8 cellular contexts compared by ENCODE assay signal in the genomic region with DNA sequence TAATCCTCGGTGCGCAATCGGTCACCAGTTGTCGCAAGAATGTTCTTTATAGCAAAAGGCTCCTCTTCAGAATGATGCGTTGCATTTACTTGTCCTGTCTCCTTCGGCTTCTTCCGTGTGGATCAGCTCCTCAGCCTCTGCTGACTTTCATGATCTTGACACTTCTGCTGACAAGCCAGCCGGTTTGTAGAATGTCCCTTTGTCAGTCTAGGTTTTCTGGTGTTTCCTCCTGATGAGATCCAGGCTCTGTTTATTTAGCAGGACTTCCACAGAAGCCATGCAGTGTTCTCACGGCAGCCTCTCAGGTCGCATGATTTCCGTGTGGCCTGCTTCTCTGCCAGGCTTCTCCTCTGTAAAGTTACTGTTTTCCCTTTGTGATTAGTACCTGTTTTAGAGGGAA.
DNase-seq lines count a peak whose midpoint lies in the region; ATAC-seq and TF ChIP-seq lines count a peak whose summit lies in the region.

No MANE protein-coding gene starts in this region.

- TF ChIP-seq EP300 in esophagus muscularis mucosa (IDR thresholded peaks at IDR 0.05): no peak

- 49% methylated on average over 11 of the region's 11 CpGs for WGBS in esophagus muscularis mucosa

- CTCF ChIA-PET in Panc1 (lab: Charles Lee): interaction anchor here (0.9 kb wide), 1 partner anchor 112 kb away, joined by 4 read pairs; no protein-coding TSS in a partner anchor

- H3K27me3 ChIP-seq in Panc1 (ENCODE audit: control insufficient read depth, insufficient read depth, low read length): no peaks in the 10 kb centered on the region
- H3K27me3 ChIP-seq in esophagus muscularis mucosa: no peaks in the 10 kb centered on the region

- no peak for TF ChIP-seq CTCF in Panc1 (IDR thresholded peaks at IDR 0.05)
- no peak for TF ChIP-seq CTCF in esophagus muscularis mucosa (IDR thresholded peaks at IDR 0.05)
- no peak for TF ChIP-seq CTCF in retinal pigment epithelial cell (conservative IDR thresholded peaks at IDR 0.05; ENCODE audit: low read depth, low read length)
- no peak for TF ChIP-seq CTCF in GM20000 (IDR thresholded peaks at IDR 0.05; ENCODE audit: extremely low read depth, missing control alignments)

- no peaks in the 10 kb centered on the region; the same call in 1 of the 2 replicates for H3K9me3 ChIP-seq in Panc1 (ENCODE audit: control insufficient read depth, insufficient read depth, low read depth, low read length)
- no peaks in the 10 kb centered on the region for H3K9me3 ChIP-seq in esophagus muscularis mucosa

- in situ Hi-C loops in Panc1 (cut with HindIII; ENCODE audit: low pct_unique_long_range_greater_than_20kb, low sequenced_read_pairs): no loop called here

- intact Hi-C loops in Panc1 (cut with micrococcal nuclease; ENCODE audit: unreplicated experiment) (loop anchor here (2.0 to 5.0 kb wide), 3 partner anchors 68 to 265 kb away; partner anchors contain the start of gene UTRN), esophagus muscularis mucosa (cut with DNase I) (loop anchor here (2.0 to 5.0 kb wide), 3 partner anchors 70 to 112 kb away; no protein-coding TSS in a partner anchor)

- peak; percentile 7 for DNase-seq in EL
- DNase-seq in Panc1 (ENCODE audit: low read depth, low spot score): no peak
- DNase-seq in esophagus muscularis mucosa (ENCODE audit: extremely low spot score): no peak
- no peak for DNase-seq in retinal pigment epithelial cell (ENCODE audit: low read depth)
- no peak for DNase-seq in OCI-M2 (lab: John Stamatoyannopoulos, UW; ENCODE audit: unreplicated experiment)
- no peak for DNase-seq in SW480 (ENCODE audit: low spot score)
- DNase-seq in GM20000 (ENCODE audit: low spot score): no peak
- DNase-seq in UCSD-AML1 (lab: John Stamatoyannopoulos, UW; ENCODE audit: unreplicated experiment): no peak

- POLR2A ChIA-PET in Panc1 (lab: Charles Lee): interaction anchor here (0.6 kb wide), 2 partner anchors 70 to 682 kb away, joined by 3 to 6 read pairs; no protein-coding TSS in a partner anchor

- H3K4me1 ChIP-seq in Panc1 (ENCODE audit: control insufficient read depth, insufficient read depth, low read length) (peaks cover 14% of the 10 kb centered on the region), esophagus muscularis mucosa (peaks cover 18 to 26% (median 23%) of the 10 kb centered on the region in 4 donors)

- H3K27ac ChIP-seq in Panc1 (ENCODE audit: low read length): peak overlapping the region; percentile 55; the same call in 1 of the 2 replicates
- peak overlapping the region; percentile 89 to 96 (median 95) for H3K27ac ChIP-seq in esophagus muscularis mucosa (replicated peaks in 1 of 4)

- no peak for TF ChIP-seq POLR2A in esophagus muscularis mucosa (IDR thresholded peaks at IDR 0.05; ENCODE audit: low read depth)

- H3K4me3 ChIP-seq in Panc1 (ENCODE audit: low read depth in 2 of 2, low read length in 2 of 2) (peak overlapping the region; percentile 1 to 84; a peak in 3 of 4 replicates), esophagus muscularis mucosa (peak overlapping the region; percentile 68 to 77 (median 74)), retinal pigment epithelial cell (ENCODE audit: low read length) (peak overlapping the region; percentile 77)

- no peak for ATAC-seq in Panc1

- no TSS peak for BruUV-seq in Panc1 (replicated peaks; lab: Mats Ljungman, UMichigan)

- no peaks in the 10 kb centered on the region for H3K36me3 ChIP-seq in Panc1 (ENCODE audit: control insufficient read depth, insufficient read depth, low read length)
- H3K36me3 ChIP-seq in esophagus muscularis mucosa: no peaks in the 10 kb centered on the region
